Comparison of ENCODE assay signal across 7 cellular contexts in the genomic region with DNA sequence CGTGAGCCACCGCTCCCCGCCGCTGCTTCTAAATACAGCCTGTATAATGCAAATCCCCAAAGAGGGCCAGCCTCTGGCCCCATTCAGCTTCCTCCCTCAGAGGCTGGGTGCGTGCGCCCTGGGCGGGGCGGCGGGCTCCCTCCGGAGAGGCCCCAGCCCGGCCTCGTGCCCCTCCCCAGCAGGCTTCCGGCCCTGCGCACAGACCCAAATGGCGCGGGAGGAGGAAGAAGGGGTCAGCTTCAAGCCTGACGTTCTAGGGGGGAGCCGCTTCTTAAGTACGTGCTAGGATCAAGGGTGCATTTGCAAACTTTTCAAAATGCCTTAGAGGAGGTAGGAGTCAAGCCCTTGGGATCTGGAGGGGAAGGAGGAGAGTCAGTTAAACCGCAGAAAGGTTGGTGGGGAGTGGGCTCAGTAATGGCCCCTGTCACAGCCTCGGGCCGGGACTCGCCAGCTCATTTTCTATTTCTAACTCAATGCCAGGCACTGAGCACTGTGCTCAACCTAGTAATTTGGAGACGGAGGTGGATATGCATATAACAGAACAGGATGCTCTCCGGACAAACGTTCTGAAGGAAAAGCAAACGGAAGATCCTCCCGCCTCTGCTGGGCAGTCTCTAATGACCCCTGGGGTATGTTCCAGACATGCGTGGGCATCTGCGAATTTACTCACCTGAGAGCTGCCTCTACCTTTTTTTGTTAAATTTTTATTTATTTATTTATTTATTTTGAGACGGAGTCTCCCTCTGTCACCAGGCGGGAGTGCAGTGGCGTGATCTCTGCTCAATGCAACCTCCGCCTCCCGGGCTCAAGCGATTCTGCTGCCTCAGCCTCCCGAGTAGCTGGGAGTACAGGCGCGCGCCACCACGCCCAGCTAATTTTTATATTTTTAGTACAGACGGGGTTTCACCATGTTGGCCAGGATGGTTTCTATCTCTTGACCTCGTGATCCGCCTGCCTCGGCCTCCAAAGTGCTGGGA. TPM values are rescaled to one million over a fixed set of nuclear protein-coding genes. Genes with fewer than 3 reads are reported as not detected.
A peak's percentile ranks its signal among the peaks of the same experiment; 100 is the strongest.
DNase-seq lines count a peak whose midpoint lies in the region; ATAC-seq and TF ChIP-seq lines count a peak whose summit lies in the region.

No MANE protein-coding gene starts in this region.

- ATAC-seq in GM19351 (IDR thresholded peaks at IDR 0.05; ENCODE audit: unreplicated experiment) (peak; percentile 98), HG03342 (IDR thresholded peaks at IDR 0.05; ENCODE audit: unreplicated experiment) (peak; percentile 78)

- no peaks in the 10 kb centered on the region for H4K20me1 ChIP-seq in smooth muscle cell (ENCODE audit: low read depth)

- TF ChIP-seq EP300 in esophagus muscularis mucosa (IDR thresholded peaks at IDR 0.05): no peak

- H3K27ac ChIP-seq in VCaP (peak overlapping the region; percentile 62), esophagus muscularis mucosa (replicated peaks in 1 of 4) (peak overlapping the region; percentile 62 to 82 (median 72)), smooth muscle cell (ENCODE audit: low read depth) (peak overlapping the region; percentile 96)

- peaks cover 25 to 40% (median 37%) of the 10 kb centered on the region in 4 donors for H3K4me1 ChIP-seq in esophagus muscularis mucosa
- peaks cover 17% of the 10 kb centered on the region for H3K4me1 ChIP-seq in smooth muscle cell (ENCODE audit: low read depth)

- peaks cover 6% of the 10 kb centered on the region for H3F3A ChIP-seq in smooth muscle cell (ENCODE audit: low read depth)

- H2AFZ ChIP-seq in smooth muscle cell (ENCODE audit: low read depth): no peak overlapping the region

- DNase-seq in esophagus muscularis mucosa (ENCODE audit: extremely low spot score) (no peak), smooth muscle cell (lab: John Stamatoyannopoulos, UW; ENCODE audit: unreplicated experiment) (no peak), NCI-H2081 treated with DMSO at 0.1 percent for 48 hours (lab: John Stamatoyannopoulos, UW) (no peak), glomerular visceral epithelial cell (ENCODE audit: extremely low spot score) (no peak)

- peak; percentile 24 for TF ChIP-seq POLR2A in esophagus muscularis mucosa (IDR thresholded peaks at IDR 0.05; ENCODE audit: low read depth)

- H3K4me3 ChIP-seq in esophagus muscularis mucosa (peak overlapping the region; percentile 22 to 51 (median 24)), smooth muscle cell (no peak overlapping the region)

- no peak overlapping the region for H3K4me2 ChIP-seq in smooth muscle cell

- whole genome bisulfite sequencing in esophagus muscularis mucosa: 69% methylated on average over 44 of the region's 45 CpGs
- 71% methylated on average over 45 of the region's 45 CpGs for WGBS in smooth muscle cell (ENCODE audit: low lambda C conversion rate)

- no peaks in the 10 kb centered on the region for H3K27me3 ChIP-seq in esophagus muscularis mucosa
- H3K27me3 ChIP-seq in smooth muscle cell (ENCODE audit: low read depth): no peaks in the 10 kb centered on the region

- no peaks in the 10 kb centered on the region for H3K79me2 ChIP-seq in smooth muscle cell (ENCODE audit: low read depth)

- no peaks in the 10 kb centered on the region for H3K9me3 ChIP-seq in esophagus muscularis mucosa
- no peaks in the 10 kb centered on the region for H3K9me3 ChIP-seq in smooth muscle cell (replicated peaks; ENCODE audit: low read depth)

- intact Hi-C loops in esophagus muscularis mucosa (cut with DNase I): loop anchor here (5.0 kb wide), 2 partner anchors 54 to 121 kb away; a partner anchor contains a TSS

- no peak overlapping the region for H3K9ac ChIP-seq in smooth muscle cell (ENCODE audit: low read depth)

- H3K36me3 ChIP-seq in esophagus muscularis mucosa (no peaks in the 10 kb centered on the region), smooth muscle cell (ENCODE audit: low read depth) (no peaks in the 10 kb centered on the region)

- TF ChIP-seq CTCF in VCaP (conservative IDR thresholded peaks at IDR 0.05): no peak
- no peak for TF ChIP-seq CTCF in esophagus muscularis mucosa (IDR thresholded peaks at IDR 0.05)
- no peak for TF ChIP-seq CTCF in smooth muscle cell (IDR thresholded peaks at IDR 0.05; ENCODE audit: borderline replicate concordance, insufficient read depth, poor library complexity, severe bottlenecking)

RNA-seq across cellular contexts. Expression of a gene that starts 32.3 kb away (rescaled TPM):
- 10 to 100 TPM in 1 of 4 donors, 1 to 10 TPM in 3; 2.9 to 11.1 (median 7.1) TPM for total RNA-seq in esophagus muscularis mucosa
- total RNA-seq in smooth muscle cell: 0.45 and 12.1 TPM in 2 replicates
- polyA plus RNA-seq in smooth muscle cell: 4.2 and 4.6 TPM in 2 replicates
